23 cellular contexts compared by ENCODE assay signal in genomic region chr15:61746589-61746988, GRCh38.
"Had no signal": no experiment of that assay in that cellular context is flagged by ENCODE, and none has a peak within 500 bp of the region (broad histone marks: within the 10 kb centered on the region; RNA-seq: fewer than 3 reads in every experiment).

No MANE protein-coding gene starts in this region.

- H3K9me3 ChIP-seq: stomach, suprapubic skin, testis, thoracic aorta, thyroid gland, tibial artery, tibial nerve, transverse colon, upper lobe of left lung, upper lobe of right lung, uterus, vagina had no signal

- H3K36me3 ChIP-seq: stomach, suprapubic skin, thoracic aorta, thyroid gland, tibial artery, tibial nerve, transverse colon, upper lobe of left lung, upper lobe of right lung, uterus, vagina had no signal

- DNase-seq: stimulated activated CD4-positive, alpha-beta T cell treated with anti-CD3 and anti-CD28 coated beads, Interleukin-2, amount 100 ng/mL, for 24 hours; stimulated activated CD4-positive, alpha-beta T cell treated with anti-CD3 and anti-CD28 coated beads, Interleukin-4, amount 100 ng/mL, for 1 hour; stimulated activated CD4-positive, alpha-beta T cell treated with anti-CD3 and anti-CD28 coated beads, Interleukin-4, amount 100 ng/mL, for 24 hours; stimulated activated CD4-positive, alpha-beta T cell treated with anti-CD3 and anti-CD28 coated beads, Interleukin-4, amount 100 ng/mL, for 4 hours; stimulated activated naive B cell treated with anti-CD40 and anti-IgM and Interleukin-4, amounts not matched to agents 10 μg/mL and 1 μg/mL and 100 μg/mL, for 72 hours; stimulated activated naive CD4-positive, alpha-beta T cell; stimulated activated naive CD4-positive, alpha-beta T cell treated with Interleukin-2 at 50 U/mL for 16 hours; stimulated activated naive CD8-positive, alpha-beta T cell treated with anti-CD3 and anti-CD28 coated beads, Interleukin-15, amount 100 ng/mL, for 72 hours; stimulated activated naive CD8-positive, alpha-beta T cell treated with anti-CD3 and anti-CD28 coated beads, Interleukin-15, Interleukin-2, amounts not matched to agents 100 U/mL and 50 U/mL, for 24 hours; stomach; substantia nigra; testis; thyroid gland; tibial artery; transverse colon; trophoblast cell; upper lobe of left lung; upper lobe of right lung; uterus had no signal

- H3K4me1 ChIP-seq: testis, tibial artery, upper lobe of right lung, uterus, vagina had no signal

- H3K27me3 ChIP-seq: stomach, suprapubic skin, testis, thyroid gland, tibial artery, tibial nerve, transverse colon, upper lobe of left lung, upper lobe of right lung, uterus, vagina had no signal

- H3K27ac ChIP-seq: stomach, suprapubic skin, testis, thoracic aorta, thyroid gland, tibial artery, tibial nerve, transverse colon, upper lobe of left lung, upper lobe of right lung, uterus, vagina had no signal

- H3K4me3 ChIP-seq: stomach, suprapubic skin, testis, thoracic aorta, thyroid gland, tibial artery, tibial nerve, transverse colon, upper lobe of left lung, upper lobe of right lung, uterus, vagina had no signal
